16 cellular contexts compared by ENCODE assay signal in genomic region chr15:20581261-20582108, GRCh38. TPM values are rescaled to one million over a fixed set of nuclear protein-coding genes. Genes with fewer than 3 reads are reported as not detected.
DNase-seq lines count a peak whose midpoint lies in the region; ATAC-seq, FAIRE-seq and TF ChIP-seq lines count a peak whose summit lies in the region.
"Not testable (repeated sequence)": the region's sequence is repeated elsewhere in the genome, so short reads cannot be mapped to it uniquely, and the experiment has no call there.
"Had no signal": no experiment of that assay in that cellular context is flagged by ENCODE, and none has a peak within 500 bp of the region (broad histone marks: within the 10 kb centered on the region; RNA-seq: fewer than 3 reads in every experiment).

No MANE protein-coding gene starts in this region.

- in situ Hi-C loops in Panc1 (cut with HindIII; ENCODE audit: low pct_unique_long_range_greater_than_20kb, low sequenced_read_pairs), result not testable (repeated sequence)

- BruUV-seq in Panc1 (replicated peaks; lab: Mats Ljungman, UMichigan), result not testable (repeated sequence)

- POLR2A ChIA-PET in A549 (lab: Yijun Ruan, JAX); Panc1 (lab: Charles Lee): not testable (repeated sequence)

- no CpG with 5 or more reads among the region's 62 CpGs for WGBS in A549 (ENCODE audit: missing lambda C conversion rate)
- WGBS in right lobe of liver (ENCODE audit: insufficient coverage, low coverage, low lambda C conversion rate, missing lambda C conversion rate), result no CpG with 5 or more reads among the region's 62 CpGs
- WGBS in spleen, 5 donors, result 63 to 90% (median 86%) methylated on average over 9 to 16 of the region's 62 CpGs; no CpG with 5 or more reads in 2 of the 5 donors
- 67 to 83% methylated on average over 10 to 19 of the region's 62 CpGs for WGBS in aorta, 2 donors

- ATAC-seq in A549, result peak; percentile 91 to 95
- peak; percentile 77 for ATAC-seq in Panc1
- ATAC-seq in SK-N-SH treated with all-trans-retinoic acid at 6 μM for 48 hours, result peak; percentile 68
- peak; percentile 47 for ATAC-seq in esophagus mucosa
- ATAC-seq in left ventricle myocardium superior, result peak; percentile 86
- ATAC-seq in right lobe of liver, result peak in 3 of 4 donors; percentile 33 to 50 (median 46)
- not testable (repeated sequence) for ATAC-seq in aorta (ENCODE audit: low FRiP score)

- CTCF ChIA-PET in A549 (lab: Yijun Ruan, JAX); Panc1 (lab: Charles Lee): not testable (repeated sequence)

- not testable (repeated sequence) for H3K9me3 ChIP-seq in A549; Panc1 (ENCODE audit: control insufficient read depth, insufficient read depth, low read depth, low read length); right lobe of liver; spleen; aorta (ENCODE audit: control insufficient read depth, low read length)

- TF ChIP-seq RAD21 in A549 (conservative IDR thresholded peaks at IDR 0.05 in 1 of 2, IDR thresholded peaks at IDR 0.05 in 1 of 2), result not testable (repeated sequence)

- not testable (repeated sequence) for FAIRE-seq in A549 (lab: Jason Lieb, UNC)

- not testable (repeated sequence) for TF ChIP-seq EP300 in A549 (IDR thresholded peaks at IDR 0.05)

- H3K27ac ChIP-seq in A549; Panc1 (ENCODE audit: low read length); right lobe of liver; spleen; aorta (ENCODE audit: low read depth in 1 of 2, low read length in 2 of 2): not testable (repeated sequence)

- H3K4me2 ChIP-seq in A549, result not testable (repeated sequence)

- intact Hi-C loops in Panc1 (cut with micrococcal nuclease; ENCODE audit: unreplicated experiment); left ventricle myocardium superior (cut with micrococcal nuclease); right lobe of liver (cut with DNase I); spleen (cut with DNase I; ENCODE audit: low total_unique reads); aorta (cut with DNase I): not testable (repeated sequence)

- not testable (repeated sequence) for TF ChIP-seq POLR2A in A549 (IDR thresholded peaks at IDR 0.05; ENCODE audit: low read length); right lobe of liver (IDR thresholded peaks at IDR 0.05); spleen (IDR thresholded peaks at IDR 0.05)

- DNase-seq in A549 (ENCODE audit: low read depth in 1 of 2, low spot score in 1 of 2); Panc1 (ENCODE audit: low read depth, low spot score); left ventricle myocardium superior; right lobe of liver: not testable (repeated sequence)
- DNase-seq in spleen, result peak; percentile 14
- peak; percentile 38 to 40 for DNase-seq in aorta

- not testable (repeated sequence) for H3K36me3 ChIP-seq in Panc1 (ENCODE audit: control insufficient read depth, insufficient read depth, low read length); right lobe of liver; spleen; aorta (ENCODE audit: control insufficient read depth in 1 of 2, insufficient read depth in 2 of 2, low read length in 1 of 2)

- H3K4me3 ChIP-seq in A549; Panc1 (ENCODE audit: low read depth in 2 of 2, low read length in 2 of 2); right lobe of liver; spleen; aorta (ENCODE audit: low read length in 2 of 2): not testable (repeated sequence)

- H3K27me3 ChIP-seq in Panc1 (ENCODE audit: control insufficient read depth, insufficient read depth, low read length); right lobe of liver; spleen (replicated peaks in 1 of 7); aorta (ENCODE audit: control insufficient read depth in 1 of 2, insufficient read depth in 2 of 2, low read length in 1 of 2): not testable (repeated sequence)

- not testable (repeated sequence) for H3K4me1 ChIP-seq in A549; Panc1 (ENCODE audit: control insufficient read depth, insufficient read depth, low read length); right lobe of liver; spleen; aorta (ENCODE audit: control insufficient read depth in 1 of 2, insufficient read depth in 2 of 2, low read length in 2 of 2)

- not testable (repeated sequence) for TF ChIP-seq CTCF in A549 (IDR thresholded peaks at IDR 0.05); Panc1 (IDR thresholded peaks at IDR 0.05); right lobe of liver (IDR thresholded peaks at IDR 0.05); spleen (IDR thresholded peaks at IDR 0.05 in 8 of 11, conservative IDR thresholded peaks at IDR 0.05 in 3 of 11)

RNA-seq across cellular contexts. Expression of gene GOLGA6L6, which starts 39.9 kb away (rescaled TPM):
- polyA plus RNA-seq in A549 (2011; rRNA removed) (not detected in 2 replicates), A549 (2017; fragmentation: RNase III; extraction: RNeasy Plus Mini Kit Qiagen cat#74134 plus additional on column Dnase treatment) (not detected in 3 replicates), spleen (under 1 TPM in 1 of 3 donors, not detected in 2; 0.02 TPM), aorta (not detected)
- polyA plus RNA-seq in A549 (2012; cell fraction: cytosol; rRNA removed), result not detected in 2 replicates
- not detected in 2 replicates for polyA plus RNA-seq in A549 (2012; cell fraction: nucleus; rRNA removed)
- not detected in 2 replicates for polyA minus RNA-seq in A549 (2011; rRNA and poly(A)+ RNA removed)
- total RNA-seq in Panc1 (2021; ENCODE audit: unreplicated experiment) (not detected), esophagus mucosa (not detected), left ventricle myocardium superior (not detected), right lobe of liver (not detected), spleen (not detected), aorta (not detected)
- polyA plus RNA-seq in Panc1 (2012; ENCODE audit: insufficient read length), result not detected
- total RNA-seq: A673; Calu3; CD8-positive, alpha-beta T cell; G401; GM12878; H1; H9 had no signal
- polyA plus RNA-seq: AG04450, GM12878, H1 had no signal
